ENCODE assay signal across 23 cellular contexts in genomic region chr5:151121652-151122051, GRCh38. TPM values are rescaled to one million over a fixed set of nuclear protein-coding genes. Genes with fewer than 3 reads are reported as not detected.
DNase-seq lines count a peak whose midpoint lies in the region; ATAC-seq and TF ChIP-seq lines count a peak whose summit lies in the region.
"Had no signal": no experiment of that assay in that cellular context is flagged by ENCODE, and none has a peak within 500 bp of the region (broad histone marks: within the 10 kb centered on the region; RNA-seq: fewer than 3 reads in every experiment).

No MANE protein-coding gene starts in this region.

- peaks cover 28% of the 10 kb centered on the region for H3K4me1 Mint-ChIP-seq in activated T-cell treated with anti-CD3 and anti-CD28 coated beads, Interleukin-2, amount 50 U/mL, for 72 hours (ENCODE audit: low read depth)
- H3K4me1 Mint-ChIP-seq in T-cell (peaks cover 31 to 38% (median 34%) of the 10 kb centered on the region in 3 donors), immature natural killer cell (peaks cover 8 to 14% of the 10 kb centered on the region in 2 donors)

- no peak overlapping the region for H3K4me3 ChIP-seq in spleen
- H3K4me3 ChIP-seq: A549, cardiac muscle cell, heart left ventricle, stomach had no signal

- H3K36me3 ChIP-seq in spleen, result peaks cover 2 to 100% (median 82%) of the 10 kb centered on the region in 6 donors

- POLR2A ChIA-PET in T-cell (lab: Charles Lee), result no interaction called here

- 76 to 89% (median 88%) methylated on average over 5 of the region's 5 CpGs for WGBS in spleen, 5 donors

- H3K9me3 ChIP-seq in spleen, result no peaks in the 10 kb centered on the region
- H3K9me3 ChIP-seq: A549, heart left ventricle, neutrophil, stomach had no signal

- no peak for TF ChIP-seq POLR2A in spleen (IDR thresholded peaks at IDR 0.05)

- H3K36me3 Mint-ChIP-seq in activated T-cell treated with anti-CD3 and anti-CD28 coated beads, Interleukin-2, amount 50 U/mL, for 72 hours (ENCODE audit: insufficient read depth in 2 of 2), result peaks cover 10 to 26% of the 10 kb centered on the region in 2 donors
- H3K36me3 Mint-ChIP-seq in T-cell (peaks cover 61% of the 10 kb centered on the region), immature natural killer cell (peaks cover 16 to 62% (median 37%) of the 10 kb centered on the region in 3 donors)

- CTCF ChIA-PET in T-cell (lab: Charles Lee), result interaction anchor here (1.1 to 2.5 kb wide), 3 partner anchors 29 to 44 kb away, joined by 4 to 8 read pairs (median 4); no protein-coding TSS in a partner anchor

- H3K4me3 Mint-ChIP-seq in activated T-cell treated with anti-CD3 and anti-CD28 coated beads, Interleukin-2, amount 50 U/mL, for 72 hours, result no peak overlapping the region
- no peak overlapping the region for H3K4me3 Mint-ChIP-seq in T-cell
- H3K4me3 Mint-ChIP-seq in immature natural killer cell, result no peak overlapping the region
- H3K4me3 Mint-ChIP-seq: dendritic cell treated with granulocyte-macrophage colony-stimulating factor and Interleukin-4, amounts not matched to agents 40 ng/mL and 50 ng/mL, for 4 days had no signal

- no peaks in the 10 kb centered on the region for H3K27me3 Mint-ChIP-seq in activated T-cell treated with anti-CD3 and anti-CD28 coated beads, Interleukin-2, amount 50 U/mL, for 72 hours (ENCODE audit: low read depth)
- H3K27me3 Mint-ChIP-seq in T-cell (no peaks in the 10 kb centered on the region), immature natural killer cell (ENCODE audit: low read depth in 3 of 3) (peaks cover 3 to 13% (median 4%) of the 10 kb centered on the region in 3 donors)
- H3K27me3 Mint-ChIP-seq: dendritic cell treated with granulocyte-macrophage colony-stimulating factor and Interleukin-4, amounts not matched to agents 40 ng/mL and 50 ng/mL, for 4 days had no signal

- peak overlapping the region; percentile 23 to 90 (median 77) for H3K27ac ChIP-seq in spleen
- H3K27ac ChIP-seq: A549, cardiac muscle cell, heart left ventricle, neutrophil had no signal

- H3K9me3 Mint-ChIP-seq in activated T-cell treated with anti-CD3 and anti-CD28 coated beads, Interleukin-2, amount 50 U/mL, for 72 hours, result no peaks in the 10 kb centered on the region
- H3K9me3 Mint-ChIP-seq in T-cell, result no peaks in the 10 kb centered on the region
- no peaks in the 10 kb centered on the region for H3K9me3 Mint-ChIP-seq in immature natural killer cell
- H3K9me3 Mint-ChIP-seq: dendritic cell treated with granulocyte-macrophage colony-stimulating factor and Interleukin-4, amounts not matched to agents 40 ng/mL and 50 ng/mL, for 4 days had no signal

- intact Hi-C loops in spleen (cut with DNase I; ENCODE audit: low total_unique reads), result no loop called here

- peaks cover 29 to 62% (median 48%) of the 10 kb centered on the region in 6 donors for H3K4me1 ChIP-seq in spleen

- no peak for DNase-seq in activated T-cell treated with anti-CD3 and anti-CD28 coated beads, Interleukin-2, amount 50 U/mL, for 72 hours
- DNase-seq in activated T-cell treated with anti-CD3 and anti-CD28 coated beads, Interleukin-2, amount 50 U/mL, for 1 hour, result no peak
- DNase-seq in T-cell (no peak), immature natural killer cell (no peak), spleen (no peak), A172 (ENCODE audit: low spot score) (no peak)
- no peak for DNase-seq in activated CD8-positive, alpha-beta memory T cell treated with anti-CD3 and anti-CD28 coated beads for 24 hours
- no peak for DNase-seq in stimulated activated CD4-positive, alpha-beta T cell treated with anti-CD3 and anti-CD28 coated beads, Interleukin-1b, Interleukin-23, amount 100 ng/mL, for 48 hours
- DNase-seq: activated CD4-positive, CD25-positive, alpha-beta regulatory T cell treated with anti-CD3 and anti-CD28 coated beads, Interleukin-2, amount 50 U/mL, for 72 hours; Calu3; heart left ventricle; NCI-H1105; NCI-H2081; NCI-H446 treated with DMSO at 0.1 percent for 48 hours; NK-92 treated with Interleukin-12 subunit alpha and Interleukin-12 subunit beta, amount 100 ng/mL, for 24 hours; SIG-M5; small intestine; stimulated activated CD4-positive, alpha-beta T cell treated with anti-CD3 and anti-CD28 coated beads, Interleukin-2, amount 100 ng/mL, for 48 hours; stomach had no signal

- no peaks in the 10 kb centered on the region for H3K27me3 ChIP-seq in spleen (replicated peaks in 1 of 7)
- H3K27me3 ChIP-seq: cardiac muscle cell, heart left ventricle, neutrophil, stomach had no signal

- ATAC-seq in activated T-cell treated with anti-CD3 and anti-CD28 coated beads, Interleukin-2, amount 50 U/mL, for 72 hours (replicated peaks in 1 of 2), result no peak
- no peak for ATAC-seq in T-cell (replicated peaks in 1 of 4)
- ATAC-seq: A549, heart left ventricle had no signal

- H3K27ac Mint-ChIP-seq in activated T-cell treated with anti-CD3 and anti-CD28 coated beads, Interleukin-2, amount 50 U/mL, for 72 hours, result peak overlapping the region; percentile 74
- H3K27ac Mint-ChIP-seq in T-cell (peak overlapping the region; percentile 57 to 58), immature natural killer cell (peak overlapping the region in 5 of 6 donors; percentile 24 to 76 (median 70))
- H3K27ac Mint-ChIP-seq: dendritic cell treated with granulocyte-macrophage colony-stimulating factor and Interleukin-4, amounts not matched to agents 40 ng/mL and 50 ng/mL, for 4 days had no signal

- TF ChIP-seq CTCF in spleen (IDR thresholded peaks at IDR 0.05 in 8 of 11, conservative IDR thresholded peaks at IDR 0.05 in 3 of 11), result no peak

RNA-seq across cellular contexts. Expression of gene ANXA6, which starts 35.9 kb away (rescaled TPM):
- 100 to 1,000 TPM; 127 to 171 TPM for total RNA-seq in activated T-cell treated with anti-CD3 and anti-CD28 coated beads, Interleukin-2, amount 50 U/mL, for 72 hours
- total RNA-seq in T-cell (100 to 1,000 TPM; 266 to 395 (median 345) TPM), spleen (100 to 1,000 TPM; 142 to 295 (median 210) TPM)
- polyA plus RNA-seq in immature natural killer cell (100 to 1,000 TPM; 313 to 679 (median 395) TPM), spleen (100 to 1,000 TPM; 141 to 186 (median 155) TPM)
- total RNA-seq in A172 (2014; rRNA removed; shearing (Covaris generic)), result 424 and 507 TPM in 2 replicates

RNA-seq across cellular contexts. Expression of gene TNIP1, which starts 40.8 kb away (rescaled TPM):
- total RNA-seq in activated T-cell treated with anti-CD3 and anti-CD28 coated beads, Interleukin-2, amount 50 U/mL, for 72 hours, result 100 to 1,000 TPM; 358 to 420 TPM
- total RNA-seq in T-cell (100 to 1,000 TPM; 118 to 211 (median 170) TPM), spleen (100 to 1,000 TPM; 179 to 260 (median 218) TPM)
- polyA plus RNA-seq in immature natural killer cell (10 to 100 TPM; 21.8 to 62.4 (median 40.2) TPM), spleen (100 to 1,000 TPM in 1 of 3 donors, 10 to 100 TPM in 2; 67.7 to 149 (median 95.9) TPM)
- 125 and 132 TPM in 2 replicates for total RNA-seq in A172 (2014; rRNA removed; shearing (Covaris generic))
